19 cellular contexts compared by ENCODE assay signal in the genomic region with DNA sequence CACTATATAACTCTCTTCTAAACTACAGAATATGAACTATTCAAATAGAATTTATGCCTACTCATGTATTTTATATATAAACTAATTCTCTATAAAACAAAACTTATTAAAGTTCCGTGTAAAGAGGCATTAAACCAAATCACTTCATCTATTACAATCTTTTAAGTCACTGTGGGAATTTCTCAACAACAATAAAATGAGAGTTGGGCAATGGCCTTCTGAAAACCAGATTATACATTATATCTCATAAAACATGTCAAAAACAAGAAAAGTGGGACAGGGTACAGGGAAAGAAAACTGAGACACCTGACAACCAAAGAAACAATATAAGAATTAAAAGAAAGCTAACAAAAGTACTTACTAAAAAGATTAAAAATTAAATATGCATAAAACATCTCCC.
"Had no signal": no experiment of that assay in that cellular context is flagged by ENCODE, and none has a peak within 500 bp of the region (broad histone marks: within the 10 kb centered on the region; RNA-seq: fewer than 3 reads in every experiment).

No MANE protein-coding gene starts in this region.

- ATAC-seq: activated T-helper 17 cell treated with anti-CD3 and anti-CD28 coated beads, Interleukin-2, amount 50 U/mL, for 72 hours; heart right ventricle; naive thymus-derived CD4-positive, alpha-beta T cell; T-helper 17 cell had no signal

- H3K27me3 Mint-ChIP-seq: activated T-cell treated with anti-CD3 and anti-CD28 coated beads, Interleukin-2, amount 50 U/mL, for 24 hours; activated T-helper 17 cell treated with anti-CD3 and anti-CD28 coated beads, Interleukin-2, amount 50 U/mL, for 72 hours; central memory CD8-positive, alpha-beta T cell; naive thymus-derived CD4-positive, alpha-beta T cell; T-helper 17 cell had no signal

- H3K4me3 Mint-ChIP-seq: activated naive CD8-positive, alpha-beta T cell; activated T-cell treated with anti-CD3 and anti-CD28 coated beads, Interleukin-2, amount 50 U/mL, for 24 hours; activated T-helper 17 cell treated with anti-CD3 and anti-CD28 coated beads, Interleukin-2, amount 50 U/mL, for 72 hours; central memory CD8-positive, alpha-beta T cell had no signal

- H3K9me3 Mint-ChIP-seq: activated T-cell treated with anti-CD3 and anti-CD28 coated beads, Interleukin-2, amount 50 U/mL, for 24 hours; activated T-helper 17 cell treated with anti-CD3 and anti-CD28 coated beads, Interleukin-2, amount 50 U/mL, for 72 hours; central memory CD8-positive, alpha-beta T cell had no signal

- H3K4me1 ChIP-seq: adrenal gland, esophagus muscularis mucosa, testis, uterus had no signal

- H3K27me3 ChIP-seq: adrenal gland, esophagus muscularis mucosa, heart right ventricle, left lung, spleen, testis, uterus had no signal

- H3K27ac ChIP-seq: adrenal gland, esophagus muscularis mucosa, spleen, testis, uterus had no signal

- H3K36me3 ChIP-seq: adrenal gland, esophagus muscularis mucosa, heart right ventricle, left lung, spleen, uterus had no signal

- H3K36me3 Mint-ChIP-seq: activated naive CD8-positive, alpha-beta T cell had no signal

- DNase-seq: activated CD4-positive, CD25-positive, alpha-beta regulatory T cell treated with anti-CD3 and anti-CD28 coated beads, Interleukin-2, amount 50 U/mL, for 72 hours; activated T-cell treated with anti-CD3 and anti-CD28 coated beads, Interleukin-2, amount 50 U/mL, for 24 hours; adrenal gland; foreskin fibroblast; heart right ventricle; kidney glomerular epithelial cell; left lung; naive thymus-derived CD4-positive, alpha-beta T cell; spleen; stimulated activated CD4-positive, alpha-beta T cell treated with anti-CD3 and anti-CD28 coated beads, Interleukin-4, amount 100 ng/mL, for 1 hour; stimulated activated naive CD4-positive, alpha-beta T cell; T-helper 17 cell; testis; trophoblast cell; uterus had no signal

- H3K4me3 ChIP-seq: adrenal gland, esophagus muscularis mucosa, heart right ventricle, left lung, spleen, testis, uterus had no signal

- H3K4me1 Mint-ChIP-seq: activated T-helper 17 cell treated with anti-CD3 and anti-CD28 coated beads, Interleukin-2, amount 50 U/mL, for 72 hours; central memory CD8-positive, alpha-beta T cell had no signal

- H3K9me3 ChIP-seq: adrenal gland, esophagus muscularis mucosa, left lung, testis, uterus had no signal

- H3K27ac Mint-ChIP-seq: activated naive CD8-positive, alpha-beta T cell; activated T-cell treated with anti-CD3 and anti-CD28 coated beads, Interleukin-2, amount 50 U/mL, for 24 hours; activated T-helper 17 cell treated with anti-CD3 and anti-CD28 coated beads, Interleukin-2, amount 50 U/mL, for 72 hours; T-helper 17 cell had no signal
